ENCODE assay signal across 18 cellular contexts in genomic region chr10:80281292-80281691, GRCh38. TPM values are rescaled to one million over a fixed set of nuclear protein-coding genes. Genes with fewer than 3 reads are reported as not detected.
DNase-seq lines count a peak whose midpoint lies in the region; ATAC-seq and TF ChIP-seq lines count a peak whose summit lies in the region.
"Had no signal": no experiment of that assay in that cellular context is flagged by ENCODE, and none has a peak within 500 bp of the region (broad histone marks: within the 10 kb centered on the region; RNA-seq: fewer than 3 reads in every experiment).

No MANE protein-coding gene starts in this region.

- H3K27me3 Mint-ChIP-seq in activated CD4-positive, alpha-beta T cell treated with anti-CD3 and anti-CD28 coated beads for 36 hours: peaks cover 3% of the 10 kb centered on the region
- H3K27me3 Mint-ChIP-seq in nephron progenitor cell (ENCODE audit: low read depth, poor library complexity): peaks cover 9% of the 10 kb centered on the region
- peaks cover 6% of the 10 kb centered on the region for H3K27me3 Mint-ChIP-seq in activated CD4-positive, alpha-beta T cell treated with anti-CD3 and anti-CD28 coated beads, Interleukin-2, amount 10 ng/mL, durations not matched to agents 24 days and 14 days

- 29% methylated on average over 6 of the region's 6 CpGs for WGBS in right lobe of liver (ENCODE audit: insufficient coverage, low coverage, low lambda C conversion rate, missing lambda C conversion rate)
- WGBS in spleen, 5 donors: 45 to 57% (median 55%) methylated on average over 4 to 6 of the region's 6 CpGs

- no peak for TF ChIP-seq POLR2A in right lobe of liver (IDR thresholded peaks at IDR 0.05)
- no peak for TF ChIP-seq POLR2A in spleen (IDR thresholded peaks at IDR 0.05)

- peak overlapping the region; percentile 34 for H3K4me2 ChIP-seq in BLaER1

- H3K4me3 Mint-ChIP-seq in activated CD4-positive, alpha-beta T cell treated with anti-CD3 and anti-CD28 coated beads for 36 hours: no peak overlapping the region
- H3K4me3 Mint-ChIP-seq in nephron progenitor cell: no peak overlapping the region
- no peak overlapping the region for H3K4me3 Mint-ChIP-seq in activated CD4-positive, alpha-beta T cell treated with anti-CD3 and anti-CD28 coated beads, Interleukin-2, amount 10 ng/mL, durations not matched to agents 24 days and 14 days
- H3K4me3 Mint-ChIP-seq: activated naive CD8-positive, alpha-beta T cell treated with anti-CD3 and anti-CD28 coated beads, Interleukin-2, amount 10 ng/mL, durations not matched to agents 7 days and 5 days; HFFc6; nephron; WTC11 had no signal

- H3K36me3 Mint-ChIP-seq in activated CD4-positive, alpha-beta T cell treated with anti-CD3 and anti-CD28 coated beads for 36 hours (ENCODE audit: low read depth): no peaks in the 10 kb centered on the region
- no peaks in the 10 kb centered on the region for H3K36me3 Mint-ChIP-seq in nephron progenitor cell (ENCODE audit: low read depth)
- H3K36me3 Mint-ChIP-seq in activated CD4-positive, alpha-beta T cell treated with anti-CD3 and anti-CD28 coated beads, Interleukin-2, amount 10 ng/mL, durations not matched to agents 24 days and 14 days (ENCODE audit: low read depth): no peaks in the 10 kb centered on the region
- H3K36me3 Mint-ChIP-seq: activated naive CD8-positive, alpha-beta T cell treated with anti-CD3 and anti-CD28 coated beads, Interleukin-2, amount 10 ng/mL, durations not matched to agents 7 days and 5 days; WTC11 had no signal

- peaks cover 30% of the 10 kb centered on the region for H3K4me1 ChIP-seq in BLaER1
- peaks cover 0 to 89% (median 32%) of the 10 kb centered on the region in 4 donors for H3K4me1 ChIP-seq in right lobe of liver
- no peaks in the 10 kb centered on the region for H3K4me1 ChIP-seq in spleen
- H3K4me1 ChIP-seq: foreskin keratinocyte had no signal

- POLR2A ChIA-PET in activated CD4-positive, alpha-beta T cell treated with anti-CD3 and anti-CD28 coated beads for 36 hours (lab: Charles Lee): no interaction called here

- H3K9ac ChIP-seq in BLaER1: no peak overlapping the region

- intact Hi-C loops in right lobe of liver (cut with DNase I): no loop called here
- intact Hi-C loops in activated CD4-positive, alpha-beta T cell treated with anti-CD3 and anti-CD28 coated beads for 36 hours (cut with DNase I, micrococcal nuclease): no loop called here
- intact Hi-C loops in spleen (cut with DNase I; ENCODE audit: low total_unique reads): no loop called here
- intact Hi-C loops in activated CD4-positive, alpha-beta T cell treated with anti-CD3 and anti-CD28 coated beads, Interleukin-2, amount 10 ng/mL, durations not matched to agents 24 days and 14 days (cut with micrococcal nuclease): no loop called here

- H3K27ac ChIP-seq in BLaER1 (no peak overlapping the region), right lobe of liver (peak overlapping the region; percentile 81 to 93 (median 89)), spleen (no peak overlapping the region)
- H3K27ac ChIP-seq: foreskin keratinocyte had no signal

- DNase-seq in right lobe of liver (no peak), spleen (no peak), nephron progenitor cell (no peak)
- no peak for DNase-seq in activated CD4-positive, alpha-beta T cell treated with anti-CD3 and anti-CD28 coated beads for 36 hours
- no peak for DNase-seq in activated CD4-positive, alpha-beta T cell treated with anti-CD3 and anti-CD28 coated beads, Interleukin-2, amount 10 ng/mL, durations not matched to agents 24 days and 14 days
- DNase-seq: activated naive CD8-positive, alpha-beta T cell treated with anti-CD3 and anti-CD28 coated beads, Interleukin-2, amount 10 ng/mL, durations not matched to agents 7 days and 5 days; HFFc6; NCI-H1092; NCI-H446 treated with DMSO at 0.1 percent for 48 hours; PC-3; stimulated activated naive CD4-positive, alpha-beta T cell had no signal

- no peaks in the 10 kb centered on the region for H3K4me1 Mint-ChIP-seq in activated CD4-positive, alpha-beta T cell treated with anti-CD3 and anti-CD28 coated beads for 36 hours
- H3K4me1 Mint-ChIP-seq in nephron progenitor cell: peaks cover 35% of the 10 kb centered on the region
- H3K4me1 Mint-ChIP-seq in activated CD4-positive, alpha-beta T cell treated with anti-CD3 and anti-CD28 coated beads, Interleukin-2, amount 10 ng/mL, durations not matched to agents 24 days and 14 days: no peaks in the 10 kb centered on the region
- H3K4me1 Mint-ChIP-seq: activated naive CD8-positive, alpha-beta T cell treated with anti-CD3 and anti-CD28 coated beads, Interleukin-2, amount 10 ng/mL, durations not matched to agents 7 days and 5 days had no signal

- H3K27me3 ChIP-seq in BLaER1 (no peaks in the 10 kb centered on the region), right lobe of liver (no peaks in the 10 kb centered on the region), spleen (replicated peaks in 1 of 7) (no peaks in the 10 kb centered on the region)

- TF ChIP-seq CTCF in right lobe of liver (IDR thresholded peaks at IDR 0.05): no peak
- no peak for TF ChIP-seq CTCF in spleen (IDR thresholded peaks at IDR 0.05 in 8 of 11, conservative IDR thresholded peaks at IDR 0.05 in 3 of 11)
- no peak for TF ChIP-seq CTCF in nephron progenitor cell (IDR thresholded peaks at IDR 0.05)

- no peak overlapping the region for H3K27ac Mint-ChIP-seq in activated CD4-positive, alpha-beta T cell treated with anti-CD3 and anti-CD28 coated beads for 36 hours
- no peak overlapping the region for H3K27ac Mint-ChIP-seq in nephron progenitor cell
- H3K27ac Mint-ChIP-seq in activated CD4-positive, alpha-beta T cell treated with anti-CD3 and anti-CD28 coated beads, Interleukin-2, amount 10 ng/mL, durations not matched to agents 24 days and 14 days: no peak overlapping the region
- H3K27ac Mint-ChIP-seq: activated naive CD8-positive, alpha-beta T cell treated with anti-CD3 and anti-CD28 coated beads, Interleukin-2, amount 10 ng/mL, durations not matched to agents 7 days and 5 days; HFFc6; WTC11 had no signal

- CTCF ChIA-PET in activated CD4-positive, alpha-beta T cell treated with anti-CD3 and anti-CD28 coated beads for 36 hours (lab: Charles Lee): no interaction called here

- peak; percentile 83 for ATAC-seq in GM21619 (IDR thresholded peaks at IDR 0.05; ENCODE audit: unreplicated experiment)
- ATAC-seq in HG03442 (IDR thresholded peaks at IDR 0.05; ENCODE audit: unreplicated experiment): peak; percentile 68
- ATAC-seq in right lobe of liver: peak in 1 of 4 donors; percentile 0
- no peak for ATAC-seq in activated CD4-positive, alpha-beta T cell treated with anti-CD3 and anti-CD28 coated beads for 36 hours
- ATAC-seq: PC-3, WTC11 had no signal

- H3K36me3 ChIP-seq in BLaER1 (no peaks in the 10 kb centered on the region), right lobe of liver (peaks cover 0 to 90% (median 37%) of the 10 kb centered on the region in 4 donors), spleen (no peaks in the 10 kb centered on the region)

- H3K4me3 ChIP-seq in BLaER1: no peak overlapping the region
- peak overlapping the region in 2 of 3 donors; percentile 22 to 37 for H3K4me3 ChIP-seq in right lobe of liver
- H3K4me3 ChIP-seq in spleen: no peak overlapping the region
- H3K4me3 ChIP-seq: lung had no signal

- no peaks in the 10 kb centered on the region for H3K9me3 Mint-ChIP-seq in activated CD4-positive, alpha-beta T cell treated with anti-CD3 and anti-CD28 coated beads for 36 hours (ENCODE audit: low read depth)
- no peaks in the 10 kb centered on the region for H3K9me3 Mint-ChIP-seq in nephron progenitor cell
- H3K9me3 Mint-ChIP-seq in activated CD4-positive, alpha-beta T cell treated with anti-CD3 and anti-CD28 coated beads, Interleukin-2, amount 10 ng/mL, durations not matched to agents 24 days and 14 days: no peaks in the 10 kb centered on the region
- H3K9me3 Mint-ChIP-seq: activated naive CD8-positive, alpha-beta T cell treated with anti-CD3 and anti-CD28 coated beads, Interleukin-2, amount 10 ng/mL, durations not matched to agents 7 days and 5 days; HFFc6; nephron; WTC11 had no signal

- no peaks in the 10 kb centered on the region for H3K9me3 ChIP-seq in BLaER1
- no peaks in the 10 kb centered on the region for H3K9me3 ChIP-seq in right lobe of liver
- no peaks in the 10 kb centered on the region for H3K9me3 ChIP-seq in spleen

- no peaks in the 10 kb centered on the region for H4K20me1 ChIP-seq in BLaER1

RNA-seq across cellular contexts. Expression of gene MAT1A, which starts 8.2 kb away (rescaled TPM):
- total RNA-seq in right lobe of liver (1,000 to 10,000 TPM in 2 of 6 experiments, 100 to 1,000 TPM in 4; 430 to 1,200 (median 741) TPM), spleen (under 1 TPM in 1 of 7 donors, not detected in 6; 0.76 TPM)
- not detected for total RNA-seq in activated CD4-positive, alpha-beta T cell treated with anti-CD3 and anti-CD28 coated beads for 36 hours
- under 1 TPM in 1 of 3 donors, not detected in 2; 0.05 TPM for polyA plus RNA-seq in spleen
- not detected in 2 replicates for total RNA-seq in activated CD4-positive, alpha-beta T cell treated with anti-CD3 and anti-CD28 coated beads, Interleukin-2, amount 10 ng/mL, durations not matched to agents 24 days and 14 days
- total RNA-seq: activated naive CD8-positive, alpha-beta T cell treated with anti-CD3 and anti-CD28 coated beads, Interleukin-2, amount 10 ng/mL, durations not matched to agents 7 days and 5 days; foreskin keratinocyte; HFFc6; PC-3 had no signal
- polyA plus RNA-seq: foreskin keratinocyte had no signal

Comparison
In these comparisons a context has a peak if more than half of its experiments do, and no peak if none do; other contexts are left out.
1. H3K27ac ChIP-seq: peak in right lobe of liver (3 of 3); none in BLaER1 (single experiment) and spleen (0 of 8).
2. H3K4me3 ChIP-seq: peak in right lobe of liver (2 of 3); none in BLaER1 (single experiment) and spleen (0 of 8).
3. RNA of gene MAT1A, which starts 8.2 kb away (total RNA-seq): 430 to 1,200 TPM in right lobe of liver; not detected in activated CD4-positive, alpha-beta T cell treated with anti-CD3 and anti-CD28 coated beads for 36 hours, 0.76 TPM in spleen and not detected in activated CD4-positive, alpha-beta T cell treated with anti-CD3 and anti-CD28 coated beads, Interleukin-2, amount 10 ng/mL, durations not matched to agents 24 days and 14 days; every median in the first group is over 100 times any median in the second.